1 cellular context compared by ENCODE assay signal in the genomic region with DNA sequence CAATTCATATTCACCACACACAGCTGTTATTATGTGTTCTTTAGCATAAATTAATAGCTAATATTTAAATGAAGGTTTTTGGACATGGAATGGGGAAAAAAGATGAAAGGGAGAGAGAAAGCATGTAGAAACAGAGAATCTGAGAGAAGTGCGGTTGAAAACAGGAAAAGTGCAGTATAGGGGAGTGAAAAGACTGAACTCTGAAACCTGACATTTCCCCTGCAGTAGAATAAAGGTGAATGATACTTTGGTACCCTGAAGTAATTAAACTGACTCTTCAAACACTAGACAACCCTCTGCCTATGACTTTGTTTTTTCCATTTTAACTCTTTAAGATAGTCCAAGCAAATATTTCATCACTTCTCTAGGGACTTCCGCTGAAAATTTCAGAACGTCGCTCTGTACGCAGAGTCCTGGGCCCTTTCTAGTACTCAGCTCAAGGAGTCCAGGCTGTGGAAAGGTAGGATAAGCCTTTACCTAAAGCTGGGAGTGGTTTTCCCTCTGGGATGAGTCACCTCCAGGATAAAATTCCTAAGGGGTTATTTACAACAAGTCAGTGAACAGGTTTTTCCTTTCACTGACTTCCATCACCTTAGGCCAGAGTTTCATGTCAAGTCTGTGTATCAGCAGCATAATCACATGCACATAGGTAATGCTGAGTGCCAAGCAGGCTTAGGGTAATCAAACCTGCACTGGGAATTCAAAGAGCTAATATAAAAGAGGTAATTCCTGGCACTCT.
TF ChIP-seq lines count a peak whose summit lies in the region.

No MANE protein-coding gene starts in this region.

TF ChIP-seq in GM12878, 131 proteins besides CTCF, POLR2A, EP300 and RAD21 (continued from another document):
- TF ChIP-seq, protein P1, sequence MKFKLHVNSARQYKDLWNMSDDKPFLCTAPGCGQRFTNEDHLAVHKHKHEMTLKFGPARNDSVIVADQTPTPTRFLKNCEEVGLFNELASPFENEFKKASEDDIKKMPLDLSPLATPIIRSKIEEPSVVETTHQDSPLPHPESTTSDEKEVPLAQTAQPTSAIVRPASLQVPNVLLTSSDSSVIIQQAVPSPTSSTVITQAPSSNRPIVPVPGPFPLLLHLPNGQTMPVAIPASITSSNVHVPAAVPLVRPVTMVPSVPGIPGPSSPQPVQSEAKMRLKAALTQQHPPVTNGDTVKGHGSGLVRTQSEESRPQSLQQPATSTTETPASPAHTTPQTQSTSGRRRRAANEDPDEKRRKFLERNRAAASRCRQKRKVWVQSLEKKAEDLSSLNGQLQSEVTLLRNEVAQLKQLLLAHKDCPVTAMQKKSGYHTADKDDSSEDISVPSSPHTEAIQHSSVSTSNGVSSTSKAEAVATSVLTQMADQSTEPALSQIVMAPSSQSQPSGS (IDR thresholded peaks at IDR 0.05; ENCODE audit: low read length): no peak
- TF ChIP-seq EED (IDR thresholded peaks at IDR 0.05; ENCODE audit: low read depth) (no peak), CBX3 (IDR thresholded peaks at IDR 0.05; ENCODE audit: borderline replicate concordance, low read depth) (no peak), IKZF2 (IDR thresholded peaks at IDR 0.05) (peak in 1 of 2 experiments; percentile 21; a peak in 1 of 4 replicates), SRF (IDR thresholded peaks at IDR 0.05; ENCODE audit: low read depth in 2 of 2, low read length in 2 of 2) (no peak), RBBP5 (conservative IDR thresholded peaks at IDR 0.05) (no peak), RCOR1 (conservative IDR thresholded peaks at IDR 0.05; ENCODE audit: low read depth, low read length) (no peak), TBL1XR1 (IDR thresholded peaks at IDR 0.05; ENCODE audit: low read depth, low read length) (no peak), CHD2 (IDR thresholded peaks at IDR 0.05; ENCODE audit: borderline replicate concordance, low read depth, low read length) (no peak), RAD51 (IDR thresholded peaks at IDR 0.05) (no peak), HDAC6 (IDR thresholded peaks at IDR 0.05; ENCODE audit: unreplicated experiment) (no peak), RUNX3 (IDR thresholded peaks at IDR 0.05; ENCODE audit: low read length) (peak; percentile 44; the same call in 1 of the 2 replicates), BACH1 (IDR thresholded peaks at IDR 0.05; ENCODE audit: borderline replicate concordance) (no peak), KDM1A (IDR thresholded peaks at IDR 0.05; ENCODE audit: borderline replicate concordance) (no peak), TCF3 (IDR thresholded peaks at IDR 0.05; ENCODE audit: borderline replicate concordance, insufficient read depth, low read depth, low read length) (no peak), ZSCAN29 (IDR thresholded peaks at IDR 0.05) (no peak), RB1 (IDR thresholded peaks at IDR 0.05; ENCODE audit: borderline replicate concordance) (no peak)
- TF ChIP-seq, protein P2, sequence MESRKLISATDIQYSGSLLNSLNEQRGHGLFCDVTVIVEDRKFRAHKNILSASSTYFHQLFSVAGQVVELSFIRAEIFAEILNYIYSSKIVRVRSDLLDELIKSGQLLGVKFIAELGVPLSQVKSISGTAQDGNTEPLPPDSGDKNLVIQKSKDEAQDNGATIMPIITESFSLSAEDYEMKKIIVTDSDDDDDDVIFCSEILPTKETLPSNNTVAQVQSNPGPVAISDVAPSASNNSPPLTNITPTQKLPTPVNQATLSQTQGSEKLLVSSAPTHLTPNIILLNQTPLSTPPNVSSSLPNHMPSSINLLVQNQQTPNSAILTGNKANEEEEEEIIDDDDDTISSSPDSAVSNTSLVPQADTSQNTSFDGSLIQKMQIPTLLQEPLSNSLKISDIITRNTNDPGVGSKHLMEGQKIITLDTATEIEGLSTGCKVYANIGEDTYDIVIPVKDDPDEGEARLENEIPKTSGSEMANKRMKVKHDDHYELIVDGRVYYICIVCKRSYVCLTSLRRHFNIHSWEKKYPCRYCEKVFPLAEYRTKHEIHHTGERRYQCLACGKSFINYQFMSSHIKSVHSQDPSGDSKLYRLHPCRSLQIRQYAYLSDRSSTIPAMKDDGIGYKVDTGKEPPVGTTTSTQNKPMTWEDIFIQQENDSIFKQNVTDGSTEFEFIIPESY (IDR thresholded peaks at IDR 0.05): no peak
- TF ChIP-seq, protein P3, sequence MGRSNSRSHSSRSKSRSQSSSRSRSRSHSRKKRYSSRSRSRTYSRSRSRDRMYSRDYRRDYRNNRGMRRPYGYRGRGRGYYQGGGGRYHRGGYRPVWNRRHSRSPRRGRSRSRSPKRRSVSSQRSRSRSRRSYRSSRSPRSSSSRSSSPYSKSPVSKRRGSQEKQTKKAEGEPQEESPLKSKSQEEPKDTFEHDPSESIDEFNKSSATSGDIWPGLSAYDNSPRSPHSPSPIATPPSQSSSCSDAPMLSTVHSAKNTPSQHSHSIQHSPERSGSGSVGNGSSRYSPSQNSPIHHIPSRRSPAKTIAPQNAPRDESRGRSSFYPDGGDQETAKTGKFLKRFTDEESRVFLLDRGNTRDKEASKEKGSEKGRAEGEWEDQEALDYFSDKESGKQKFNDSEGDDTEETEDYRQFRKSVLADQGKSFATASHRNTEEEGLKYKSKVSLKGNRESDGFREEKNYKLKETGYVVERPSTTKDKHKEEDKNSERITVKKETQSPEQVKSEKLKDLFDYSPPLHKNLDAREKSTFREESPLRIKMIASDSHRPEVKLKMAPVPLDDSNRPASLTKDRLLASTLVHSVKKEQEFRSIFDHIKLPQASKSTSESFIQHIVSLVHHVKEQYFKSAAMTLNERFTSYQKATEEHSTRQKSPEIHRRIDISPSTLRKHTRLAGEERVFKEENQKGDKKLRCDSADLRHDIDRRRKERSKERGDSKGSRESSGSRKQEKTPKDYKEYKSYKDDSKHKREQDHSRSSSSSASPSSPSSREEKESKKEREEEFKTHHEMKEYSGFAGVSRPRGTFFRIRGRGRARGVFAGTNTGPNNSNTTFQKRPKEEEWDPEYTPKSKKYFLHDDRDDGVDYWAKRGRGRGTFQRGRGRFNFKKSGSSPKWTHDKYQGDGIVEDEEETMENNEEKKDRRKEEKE (IDR thresholded peaks at IDR 0.05): no peak
- TF ChIP-seq, protein P4, sequence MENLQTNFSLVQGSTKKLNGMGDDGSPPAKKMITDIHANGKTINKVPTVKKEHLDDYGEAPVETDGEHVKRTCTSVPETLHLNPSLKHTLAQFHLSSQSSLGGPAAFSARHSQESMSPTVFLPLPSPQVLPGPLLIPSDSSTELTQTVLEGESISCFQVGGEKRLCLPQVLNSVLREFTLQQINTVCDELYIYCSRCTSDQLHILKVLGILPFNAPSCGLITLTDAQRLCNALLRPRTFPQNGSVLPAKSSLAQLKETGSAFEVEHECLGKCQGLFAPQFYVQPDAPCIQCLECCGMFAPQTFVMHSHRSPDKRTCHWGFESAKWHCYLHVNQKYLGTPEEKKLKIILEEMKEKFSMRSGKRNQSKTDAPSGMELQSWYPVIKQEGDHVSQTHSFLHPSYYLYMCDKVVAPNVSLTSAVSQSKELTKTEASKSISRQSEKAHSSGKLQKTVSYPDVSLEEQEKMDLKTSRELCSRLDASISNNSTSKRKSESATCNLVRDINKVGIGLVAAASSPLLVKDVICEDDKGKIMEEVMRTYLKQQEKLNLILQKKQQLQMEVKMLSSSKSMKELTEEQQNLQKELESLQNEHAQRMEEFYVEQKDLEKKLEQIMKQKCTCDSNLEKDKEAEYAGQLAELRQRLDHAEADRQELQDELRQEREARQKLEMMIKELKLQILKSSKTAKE (IDR thresholded peaks at IDR 0.05; ENCODE audit: low read depth, poor library complexity, severe bottlenecking): no peak
- TF ChIP-seq, protein P5, sequence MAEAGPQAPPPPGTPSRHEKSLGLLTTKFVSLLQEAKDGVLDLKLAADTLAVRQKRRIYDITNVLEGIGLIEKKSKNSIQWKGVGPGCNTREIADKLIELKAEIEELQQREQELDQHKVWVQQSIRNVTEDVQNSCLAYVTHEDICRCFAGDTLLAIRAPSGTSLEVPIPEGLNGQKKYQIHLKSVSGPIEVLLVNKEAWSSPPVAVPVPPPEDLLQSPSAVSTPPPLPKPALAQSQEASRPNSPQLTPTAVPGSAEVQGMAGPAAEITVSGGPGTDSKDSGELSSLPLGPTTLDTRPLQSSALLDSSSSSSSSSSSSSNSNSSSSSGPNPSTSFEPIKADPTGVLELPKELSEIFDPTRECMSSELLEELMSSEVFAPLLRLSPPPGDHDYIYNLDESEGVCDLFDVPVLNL (IDR thresholded peaks at IDR 0.05; ENCODE audit: low read depth, low read length): no peak
- TF ChIP-seq, protein P6, sequence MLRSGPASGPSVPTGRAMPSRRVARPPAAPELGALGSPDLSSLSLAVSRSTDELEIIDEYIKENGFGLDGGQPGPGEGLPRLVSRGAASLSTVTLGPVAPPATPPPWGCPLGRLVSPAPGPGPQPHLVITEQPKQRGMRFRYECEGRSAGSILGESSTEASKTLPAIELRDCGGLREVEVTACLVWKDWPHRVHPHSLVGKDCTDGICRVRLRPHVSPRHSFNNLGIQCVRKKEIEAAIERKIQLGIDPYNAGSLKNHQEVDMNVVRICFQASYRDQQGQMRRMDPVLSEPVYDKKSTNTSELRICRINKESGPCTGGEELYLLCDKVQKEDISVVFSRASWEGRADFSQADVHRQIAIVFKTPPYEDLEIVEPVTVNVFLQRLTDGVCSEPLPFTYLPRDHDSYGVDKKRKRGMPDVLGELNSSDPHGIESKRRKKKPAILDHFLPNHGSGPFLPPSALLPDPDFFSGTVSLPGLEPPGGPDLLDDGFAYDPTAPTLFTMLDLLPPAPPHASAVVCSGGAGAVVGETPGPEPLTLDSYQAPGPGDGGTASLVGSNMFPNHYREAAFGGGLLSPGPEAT (IDR thresholded peaks at IDR 0.05; ENCODE audit: low read depth): 0 out of 2 replicates have a peak, but pooled peaks have one; percentile 19
TF ChIP-seq in GM12878: peak in this region for 3.
